17 cellular contexts compared by ENCODE assay signal in genomic region chr12:11710431-11710830, GRCh38.
"Had no signal": no experiment of that assay in that cellular context is flagged by ENCODE, and none has a peak within 500 bp of the region (broad histone marks: within the 10 kb centered on the region; RNA-seq: fewer than 3 reads in every experiment).

No MANE protein-coding gene starts in this region.

- DNase-seq: activated CD8-positive, alpha-beta memory T cell treated with anti-CD3 and anti-CD28 coated beads for 24 hours; activated gamma-delta T cell treated with Interleukin-2 at 50 U/mL for 16 hours; activated naive CD8-positive, alpha-beta T cell treated with anti-CD3 and anti-CD28 coated beads for 36 hours; amygdala; gastrocnemius medialis; head of caudate nucleus; right cardiac atrium; small intestine; stimulated activated CD4-positive, alpha-beta T cell treated with anti-CD3 and anti-CD28 coated beads, Interleukin-15, amount 100 ng/mL, for 24 hours; stimulated activated CD4-positive, alpha-beta T cell treated with anti-CD3 and anti-CD28 coated beads, Interleukin-2, amount 100 ng/mL, for 48 hours; stomach; T-helper 1 cell; T1000; testis; upper lobe of left lung had no signal

- H3K27me3 Mint-ChIP-seq: activated naive CD8-positive, alpha-beta T cell treated with anti-CD3 and anti-CD28 coated beads for 36 hours had no signal

- H3K27ac Mint-ChIP-seq: activated naive CD8-positive, alpha-beta T cell treated with anti-CD3 and anti-CD28 coated beads for 36 hours; neural progenitor cell had no signal

- ATAC-seq: activated CD4-positive, CD25-positive, alpha-beta regulatory T cell treated with anti-CD3 and anti-CD28 coated beads, Interleukin-2, amount 50 U/mL, for 24 hours; gastrocnemius medialis; right cardiac atrium had no signal

- H3K9me3 Mint-ChIP-seq: activated naive CD8-positive, alpha-beta T cell treated with anti-CD3 and anti-CD28 coated beads for 36 hours; neural progenitor cell had no signal

- H3K4me3 Mint-ChIP-seq: activated naive CD8-positive, alpha-beta T cell treated with anti-CD3 and anti-CD28 coated beads for 36 hours; neural progenitor cell had no signal
